8 cellular contexts compared by ENCODE assay signal in genomic region chr20:49541733-49542513, GRCh38. TPM values are rescaled to one million over a fixed set of nuclear protein-coding genes. Genes with fewer than 3 reads are reported as not detected.
DNase-seq lines count a peak whose midpoint lies in the region; ATAC-seq and TF ChIP-seq lines count a peak whose summit lies in the region.

No MANE protein-coding gene starts in this region.

- H3K4me1 Mint-ChIP-seq in activated CD4-positive, alpha-beta T cell treated with anti-CD3 and anti-CD28 coated beads, Interleukin-2, amount 10 ng/mL, durations not matched to agents 7 days and 5 days: peaks cover 18% of the 10 kb centered on the region

- H3K9me3 Mint-ChIP-seq in activated CD4-positive, alpha-beta T cell treated with anti-CD3 and anti-CD28 coated beads, Interleukin-2, amount 10 ng/mL, durations not matched to agents 7 days and 5 days: peaks cover 5% of the 10 kb centered on the region

- ATAC-seq in GM19455 (IDR thresholded peaks at IDR 0.05; ENCODE audit: unreplicated experiment): no peak

- TF ChIP-seq CTCF in HFF-Myc (IDR thresholded peaks at IDR 0.05; ENCODE audit: low read depth, low read length, missing control alignments): peak; percentile 79

- H3K27ac Mint-ChIP-seq in activated CD4-positive, alpha-beta T cell treated with anti-CD3 and anti-CD28 coated beads, Interleukin-2, amount 10 ng/mL, durations not matched to agents 7 days and 5 days: peak overlapping the region; percentile 72

- H3K36me3 Mint-ChIP-seq in activated CD4-positive, alpha-beta T cell treated with anti-CD3 and anti-CD28 coated beads, Interleukin-2, amount 10 ng/mL, durations not matched to agents 7 days and 5 days (ENCODE audit: low read depth): peaks cover 5% of the 10 kb centered on the region

- H3K4me3 ChIP-seq in HFF-Myc (replicated peaks; ENCODE audit: low read depth, low read length): no peak overlapping the region

- POLR2A ChIA-PET in activated CD4-positive, alpha-beta T cell treated with anti-CD3 and anti-CD28 coated beads, Interleukin-2, amount 10 ng/mL, durations not matched to agents 7 days and 5 days (lab: Charles Lee): no interaction called here

- DNase-seq in Ammon's horn (ENCODE audit: low spot score) (peak; percentile 54), HFF-Myc (ENCODE audit: extremely low read depth, low read depth) (peak; percentile 67), NCI-H526 treated with DMSO at 0.1 percent for 48 hours (lab: John Stamatoyannopoulos, UW) (peak; percentile 68), ecto neural progenitor cell (ENCODE audit: low spot score) (peak; percentile 79), medulla oblongata (ENCODE audit: extremely low spot score) (peak; percentile 73)
- peak; percentile 78 for DNase-seq in activated CD4-positive, alpha-beta T cell treated with anti-CD3 and anti-CD28 coated beads, Interleukin-2, amount 10 ng/mL, durations not matched to agents 7 days and 5 days
- DNase-seq in stimulated activated CD8-positive, alpha-beta memory T cell treated with anti-CD3 and anti-CD28 coated beads, Interleukin-4, amount 100 ng/mL, for 1 hour (ENCODE audit: low read depth in 2 of 2, low spot score in 1 of 2): peak; percentile 11 to 23

- CTCF ChIA-PET in activated CD4-positive, alpha-beta T cell treated with anti-CD3 and anti-CD28 coated beads, Interleukin-2, amount 10 ng/mL, durations not matched to agents 7 days and 5 days (lab: Charles Lee): interaction anchor here (0.5 to 7.0 kb wide), 40 partner anchors 8 to 405 kb away, joined by 3 to 128 read pairs (median 4); no protein-coding TSS in a partner anchor

- H3K27me3 Mint-ChIP-seq in activated CD4-positive, alpha-beta T cell treated with anti-CD3 and anti-CD28 coated beads, Interleukin-2, amount 10 ng/mL, durations not matched to agents 7 days and 5 days: peaks cover 3% of the 10 kb centered on the region

- H3K4me3 Mint-ChIP-seq in activated CD4-positive, alpha-beta T cell treated with anti-CD3 and anti-CD28 coated beads, Interleukin-2, amount 10 ng/mL, durations not matched to agents 7 days and 5 days: no peak overlapping the region

RNA-seq across cellular contexts. Expression of gene PTGIS, which starts 26.0 kb away (rescaled TPM):
- total RNA-seq in activated CD4-positive, alpha-beta T cell treated with anti-CD3 and anti-CD28 coated beads, Interleukin-2, amount 10 ng/mL, durations not matched to agents 7 days and 5 days: under 1 TPM; 0.40 to 0.62 TPM

RNA-seq across cellular contexts. Expression of gene KCNB1, which starts 59.5 kb away (rescaled TPM):
- under 1 TPM in 1 of 2 experiments, not detected in 1; 0.07 TPM for total RNA-seq in activated CD4-positive, alpha-beta T cell treated with anti-CD3 and anti-CD28 coated beads, Interleukin-2, amount 10 ng/mL, durations not matched to agents 7 days and 5 days

Comparison
In these comparisons a context has a peak if more than half of its experiments do, and no peak if none do; other contexts are left out.
1. DNase-seq: peak in every context shown above with its lines; median percentile 79 in ecto neural progenitor cell; 78 in activated CD4-positive, alpha-beta T cell treated with anti-CD3 and anti-CD28 coated beads, Interleukin-2, amount 10 ng/mL, durations not matched to agents 7 days and 5 days; 73 in medulla oblongata; 68 in NCI-H526 treated with DMSO at 0.1 percent for 48 hours; 67 in HFF-Myc; 54 in Ammon's horn; 17 in stimulated activated CD8-positive, alpha-beta memory T cell treated with anti-CD3 and anti-CD28 coated beads, Interleukin-4, amount 100 ng/mL, for 1 hour.